Comparison of ENCODE assay signal across 21 cellular contexts in the genomic region with DNA sequence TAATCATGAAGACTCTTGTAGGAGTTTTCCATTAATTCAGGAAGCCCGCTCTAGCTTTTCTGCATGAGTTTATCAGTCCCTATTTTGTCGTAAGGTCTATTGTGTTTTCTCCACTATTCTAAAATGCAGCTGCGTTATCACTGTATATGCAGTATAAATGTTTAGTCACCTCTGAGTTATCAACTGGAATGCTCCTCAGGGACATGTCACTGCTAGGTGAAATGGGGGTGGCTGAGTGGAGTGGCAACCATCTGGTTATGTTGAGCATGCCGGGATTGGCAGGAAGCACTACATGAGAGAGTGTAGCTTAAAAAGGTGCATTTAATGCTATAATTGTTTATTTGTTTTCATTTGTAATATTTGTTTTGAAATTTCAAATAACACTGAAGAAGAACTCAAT.
"Had no signal": no experiment of that assay in that cellular context is flagged by ENCODE, and none has a peak within 500 bp of the region (broad histone marks: within the 10 kb centered on the region; RNA-seq: fewer than 3 reads in every experiment).

No MANE protein-coding gene starts in this region.

- H3K4me1 ChIP-seq: esophagus muscularis mucosa, foreskin keratinocyte, gastroesophageal sphincter, heart right ventricle, left lung, lower lobe of right lung had no signal

- H3K4me3 ChIP-seq: coronary artery, dorsolateral prefrontal cortex, esophagus muscularis mucosa, gastroesophageal sphincter, heart right ventricle, left lung, lower lobe of right lung, mucosa of descending colon had no signal

- H3K27me3 Mint-ChIP-seq: naive B cell had no signal

- H3K9me3 ChIP-seq: gastroesophageal sphincter, lower lobe of right lung, mucosa of descending colon had no signal

- H3K36me3 Mint-ChIP-seq: immature natural killer cell, mesothelial cell of epicardium, naive B cell had no signal

- ATAC-seq: foreskin keratinocyte, gastroesophageal sphincter, heart right ventricle, left cardiac atrium, left lung, left ventricle myocardium superior, lower lobe of right lung, mucosa of descending colon had no signal

- H3K36me3 ChIP-seq: esophagus muscularis mucosa, gastroesophageal sphincter, heart right ventricle, left lung, lower lobe of right lung had no signal

- H3K27ac ChIP-seq: coronary artery, dorsolateral prefrontal cortex, esophagus muscularis mucosa, foreskin keratinocyte, gastroesophageal sphincter, heart right ventricle, left lung, lower lobe of right lung had no signal

- H3K4me1 Mint-ChIP-seq: immature natural killer cell, naive B cell had no signal

- H3K27ac Mint-ChIP-seq: immature natural killer cell, mesothelial cell of epicardium, naive B cell had no signal

- H3K27me3 ChIP-seq: esophagus muscularis mucosa, foreskin keratinocyte, left lung had no signal

- DNase-seq: dermis blood vessel endothelial cell; dorsolateral prefrontal cortex; effector CD4-positive, alpha-beta T cell; effector memory CD4-positive, alpha-beta T cell; foreskin keratinocyte; glutamatergic neuron; head of caudate nucleus; heart right ventricle; hypothalamus; immature natural killer cell; left cardiac atrium; left lung; left ventricle myocardium superior; lower lobe of right lung; mesenchymal stem cell; mucosa of descending colon; naive B cell had no signal

- H3K4me3 Mint-ChIP-seq: immature natural killer cell, mesothelial cell of epicardium, naive B cell had no signal
